5 cellular contexts compared by ENCODE assay signal in the genomic region with DNA sequence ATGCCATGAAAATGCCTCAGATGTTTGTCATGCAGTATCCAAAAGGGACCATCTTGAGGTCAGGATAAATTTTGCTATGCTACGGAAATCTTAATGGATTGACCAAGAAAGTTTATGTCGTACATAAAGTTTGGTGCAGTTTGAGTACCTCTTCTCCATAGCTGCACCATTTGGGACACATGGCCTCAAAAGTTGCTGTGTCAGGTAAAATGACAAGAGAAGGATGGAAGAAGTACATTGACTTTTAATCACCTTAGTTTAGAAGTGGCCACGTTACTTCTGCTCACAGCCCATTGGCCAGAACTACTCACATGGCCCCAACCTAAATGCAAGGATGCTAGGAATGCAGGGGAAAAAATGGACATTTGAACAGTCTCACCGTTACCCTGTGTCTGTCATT.
"Had no signal": no experiment of that assay in that cellular context is flagged by ENCODE, and none has a peak within 500 bp of the region (broad histone marks: within the 10 kb centered on the region; RNA-seq: fewer than 3 reads in every experiment).

No MANE protein-coding gene starts in this region.

- H3K4me3 ChIP-seq: GM23248, HAP-1 had no signal

- H3K36me3 ChIP-seq: HAP-1 had no signal

- H3K4me1 ChIP-seq: HAP-1 had no signal

- H3K9ac ChIP-seq: GM23248 had no signal

- H3K9me3 ChIP-seq: HAP-1 had no signal

- H3K27ac ChIP-seq: GM23248 had no signal

- H2AFZ ChIP-seq: GM23248 had no signal

- DNase-seq: GM23248, GOT3, H7, KG1 had no signal
